In genomic region chr1:66350001-66350547, GRCh38 we compare ENCODE assay signal across 8 cellular contexts.
DNase-seq lines count a peak whose midpoint lies in the region; ATAC-seq, FAIRE-seq and TF ChIP-seq lines count a peak whose summit lies in the region.

No MANE protein-coding gene starts in this region.

- ATAC-seq in GM18909 (IDR thresholded peaks at IDR 0.05; ENCODE audit: poor library complexity, unreplicated experiment) (peak; percentile 69), HG02885 (IDR thresholded peaks at IDR 0.05; ENCODE audit: poor library complexity, unreplicated experiment) (peak; percentile 62)
- ATAC-seq in naive thymus-derived CD4-positive, alpha-beta T cell, result peak; percentile 84

- CTCF ChIA-PET in naive thymus-derived CD4-positive, alpha-beta T cell (lab: Charles Lee), result interaction anchor here (0.9 to 3.8 kb wide), 7 partner anchors 15 to 108 kb away, joined by 3 to 14 read pairs (median 4); no protein-coding TSS in a partner anchor

- peaks cover 74 to 78% of the 10 kb centered on the region in 2 donors for H3K4me1 ChIP-seq in naive thymus-derived CD4-positive, alpha-beta T cell (ENCODE audit: control insufficient read depth in 2 of 2, insufficient read depth in 2 of 2, low read length in 2 of 2)

- no peak for TF ChIP-seq CTCF in GM13977 (IDR thresholded peaks at IDR 0.05; ENCODE audit: extremely low read depth, insufficient read depth, missing control alignments)

- peak overlapping the region; percentile 33 for H3K4me3 ChIP-seq in naive thymus-derived CD4-positive, alpha-beta T cell (ENCODE audit: low read length)

- peaks cover 0 to 51% (median 14%) of the 10 kb centered on the region in 5 donors for H3K36me3 Mint-ChIP-seq in naive thymus-derived CD4-positive, alpha-beta T cell

- no peak for FAIRE-seq in RCC 7860 (lab: Jason Lieb, UNC)

- H3K9me3 ChIP-seq in naive thymus-derived CD4-positive, alpha-beta T cell (ENCODE audit: control insufficient read depth in 2 of 3, low read length in 3 of 3), result no peaks in the 10 kb centered on the region

- no peaks in the 10 kb centered on the region for H3K27me3 ChIP-seq in naive thymus-derived CD4-positive, alpha-beta T cell (ENCODE audit: control insufficient read depth in 2 of 2, insufficient read depth in 2 of 2, low read length in 2 of 2)

- H3K36me3 ChIP-seq in naive thymus-derived CD4-positive, alpha-beta T cell (ENCODE audit: control insufficient read depth in 2 of 3, insufficient read depth in 3 of 3, low read length in 3 of 3), result no peaks in the 10 kb centered on the region

- H3K27ac Mint-ChIP-seq in naive thymus-derived CD4-positive, alpha-beta T cell, result peak overlapping the region; percentile 81 to 95 (median 90)

- peaks cover 0 to 11% (median 0%) of the 10 kb centered on the region in 11 donors for H3K9me3 Mint-ChIP-seq in naive thymus-derived CD4-positive, alpha-beta T cell

- peak overlapping the region; percentile 62 for H3K27ac ChIP-seq in naive thymus-derived CD4-positive, alpha-beta T cell (ENCODE audit: low read depth, low read length)

- H3K27me3 Mint-ChIP-seq in naive thymus-derived CD4-positive, alpha-beta T cell, result no peaks in the 10 kb centered on the region

- H3K4me1 Mint-ChIP-seq in naive thymus-derived CD4-positive, alpha-beta T cell, result peaks cover 66 to 100% (median 96%) of the 10 kb centered on the region in 7 donors

- POLR2A ChIA-PET in naive thymus-derived CD4-positive, alpha-beta T cell (lab: Charles Lee), result interaction anchor here (0.6 to 5.9 kb wide), 9 partner anchors 10 to 96 kb away, joined by 3 to 49 read pairs (median 3); no protein-coding TSS in a partner anchor

- peak overlapping the region; percentile 70 to 86 (median 77) for H3K4me3 Mint-ChIP-seq in naive thymus-derived CD4-positive, alpha-beta T cell

- peak; percentile 42 for DNase-seq in RCC 7860 (ENCODE audit: low spot score)
- peak; percentile 76 for DNase-seq in central memory CD4-positive, alpha-beta T cell
- peak in 7 of 9 donors; percentile 55 to 77 (median 71) for DNase-seq in naive thymus-derived CD4-positive, alpha-beta T cell
- DNase-seq in NCI-H2029 (lab: John Stamatoyannopoulos, UW), result no peak
- DNase-seq in hepatic stellate cell (ENCODE audit: low spot score), result no peak
- DNase-seq in GM13977 (ENCODE audit: low spot score), result no peak

- intact Hi-C loops in naive thymus-derived CD4-positive, alpha-beta T cell (cut with micrococcal nuclease), result loop anchor here (1.0 to 5.0 kb wide), 7 partner anchors 10 to 97 kb away; no protein-coding TSS in a partner anchor

- in situ Hi-C loops in GM13977 (cut with MboI; ENCODE audit: low pct_unique_long_range_greater_than_20kb, low sequenced_read_pairs, unreplicated experiment), result no loop called here

Comparison
In these comparisons a context has a peak if more than half of its experiments do, and no peak if none do; other contexts are left out.
1. DNase-seq: peak in RCC 7860 (single experiment), central memory CD4-positive, alpha-beta T cell (single experiment) and naive thymus-derived CD4-positive, alpha-beta T cell (7 of 9); none in NCI-H2029 (single experiment), hepatic stellate cell (single experiment) and GM13977 (single experiment).
2. Peak in every context shown above with its lines, with median percentiles within 50 percentile points of each other: ATAC-seq.